Comparison of ENCODE assay signal across 12 cellular contexts in genomic region chr11:117058761-117059233, GRCh38. TPM values are rescaled to one million over a fixed set of nuclear protein-coding genes. Genes with fewer than 3 reads are reported as not detected.
DNase-seq lines count a peak whose midpoint lies in the region; ATAC-seq lines count a peak whose summit lies in the region.
"Had no signal": no experiment of that assay in that cellular context is flagged by ENCODE, and none has a peak within 500 bp of the region (broad histone marks: within the 10 kb centered on the region; RNA-seq: fewer than 3 reads in every experiment).

No MANE protein-coding gene starts in this region.

- peaks cover 0 to 2% (median 0%) of the 10 kb centered on the region in 8 donors for H3K9me3 Mint-ChIP-seq in CD4-positive, alpha-beta memory T cell
- no peaks in the 10 kb centered on the region for H3K9me3 Mint-ChIP-seq in dendritic cell treated with granulocyte-macrophage colony-stimulating factor and Interleukin-4, amounts not matched to agents 40 ng/mL and 50 ng/mL, for 4 days
- no peaks in the 10 kb centered on the region for H3K9me3 Mint-ChIP-seq in activated T-cell treated with anti-CD3 and anti-CD28 coated beads, Interleukin-2, amount 50 U/mL, for 72 hours
- H3K9me3 Mint-ChIP-seq: activated T-helper 2 cell treated with anti-CD3 and anti-CD28 coated beads, Interferon-gamma antibody, Interleukin-2, Interleukin-4, amounts not matched to agents 10 μg/mL and 5 μg/mL and 100 μg/mL, durations not matched to agents 14 hours and 24 hours and 36 hours had no signal

- H3K9me3 ChIP-seq in CD4-positive, alpha-beta memory T cell (ENCODE audit: control insufficient read depth in 1 of 2, low read length in 2 of 2), result no peaks in the 10 kb centered on the region

- intact Hi-C loops in CD4-positive, alpha-beta memory T cell (cut with micrococcal nuclease), result no loop called here
- intact Hi-C loops in dendritic cell treated with granulocyte-macrophage colony-stimulating factor and Interleukin-4, amounts not matched to agents 40 ng/mL and 50 ng/mL, for 4 days (cut with micrococcal nuclease), result no loop called here

- no peak for ATAC-seq in HG03521 (IDR thresholded peaks at IDR 0.05; ENCODE audit: unreplicated experiment)
- ATAC-seq in activated T-cell treated with anti-CD3 and anti-CD28 coated beads, Interleukin-2, amount 50 U/mL, for 72 hours (replicated peaks in 1 of 2), result no peak

- peaks cover 55 to 79% (median 63%) of the 10 kb centered on the region in 4 donors for H3K4me1 Mint-ChIP-seq in CD4-positive, alpha-beta memory T cell
- H3K4me1 Mint-ChIP-seq in dendritic cell treated with granulocyte-macrophage colony-stimulating factor and Interleukin-4, amounts not matched to agents 40 ng/mL and 50 ng/mL, for 4 days (ENCODE audit: low read depth), result peaks cover 33% of the 10 kb centered on the region
- H3K4me1 Mint-ChIP-seq in activated T-cell treated with anti-CD3 and anti-CD28 coated beads, Interleukin-2, amount 50 U/mL, for 72 hours (ENCODE audit: low read depth), result peaks cover 65% of the 10 kb centered on the region

- H3K36me3 Mint-ChIP-seq in CD4-positive, alpha-beta memory T cell, result peaks cover 6 to 16% of the 10 kb centered on the region in 2 donors
- H3K36me3 Mint-ChIP-seq in dendritic cell treated with granulocyte-macrophage colony-stimulating factor and Interleukin-4, amounts not matched to agents 40 ng/mL and 50 ng/mL, for 4 days (ENCODE audit: low read depth), result no peaks in the 10 kb centered on the region
- peaks cover 0 to 3% of the 10 kb centered on the region in 2 donors for H3K36me3 Mint-ChIP-seq in activated T-cell treated with anti-CD3 and anti-CD28 coated beads, Interleukin-2, amount 50 U/mL, for 72 hours (ENCODE audit: insufficient read depth in 2 of 2)

- peak overlapping the region in 1 of 8 donors; percentile 53 for H3K4me3 Mint-ChIP-seq in CD4-positive, alpha-beta memory T cell
- H3K4me3 Mint-ChIP-seq in dendritic cell treated with granulocyte-macrophage colony-stimulating factor and Interleukin-4, amounts not matched to agents 40 ng/mL and 50 ng/mL, for 4 days, result no peak overlapping the region
- H3K4me3 Mint-ChIP-seq in activated T-cell treated with anti-CD3 and anti-CD28 coated beads, Interleukin-2, amount 50 U/mL, for 72 hours, result no peak overlapping the region

- no peak overlapping the region for H3K27ac ChIP-seq in CD4-positive, alpha-beta memory T cell (ENCODE audit: low read depth, low read length)

- no peak overlapping the region for H3K4me3 ChIP-seq in CD4-positive, alpha-beta memory T cell (ENCODE audit: low read length in 2 of 2)

- no peak for DNase-seq in CD4-positive, alpha-beta memory T cell
- peak; percentile 24 for DNase-seq in NCI-H146 treated with DMSO at 0.1 percent for 48 hours (lab: John Stamatoyannopoulos, UW; ENCODE audit: unreplicated experiment)
- peak; percentile 23 for DNase-seq in middle frontal gyrus (ENCODE audit: extremely low spot score, low spot score)
- no peak for DNase-seq in stimulated activated CD4-positive, alpha-beta T cell treated with anti-CD3 and anti-CD28 coated beads, Interleukin-15, amount 100 ng/mL, for 24 hours
- DNase-seq in NCI-H1048 (lab: John Stamatoyannopoulos, UW), result no peak
- DNase-seq in activated T-cell treated with anti-CD3 and anti-CD28 coated beads, Interleukin-2, amount 50 U/mL, for 72 hours, result no peak
- DNase-seq: Calu3; effector memory CD4-positive, alpha-beta T cell; kidney had no signal

- H3K27me3 ChIP-seq in CD4-positive, alpha-beta memory T cell (ENCODE audit: insufficient read depth, low read length), result no peaks in the 10 kb centered on the region

- H3K36me3 ChIP-seq in CD4-positive, alpha-beta memory T cell (ENCODE audit: insufficient read depth, low read length), result no peaks in the 10 kb centered on the region

- peaks cover 41% of the 10 kb centered on the region for H3K4me1 ChIP-seq in CD4-positive, alpha-beta memory T cell (ENCODE audit: insufficient read depth, low read length)

- CTCF ChIA-PET in CD4-positive, alpha-beta memory T cell (lab: Charles Lee; ENCODE audit: partially characterized antibody), result no interaction called here

- peak overlapping the region in 4 of 7 donors; percentile 39 to 60 (median 48) for H3K27ac Mint-ChIP-seq in CD4-positive, alpha-beta memory T cell
- peak overlapping the region; percentile 24 for H3K27ac Mint-ChIP-seq in dendritic cell treated with granulocyte-macrophage colony-stimulating factor and Interleukin-4, amounts not matched to agents 40 ng/mL and 50 ng/mL, for 4 days
- H3K27ac Mint-ChIP-seq in activated T-cell treated with anti-CD3 and anti-CD28 coated beads, Interleukin-2, amount 50 U/mL, for 72 hours, result no peak overlapping the region
- H3K27ac Mint-ChIP-seq: activated T-helper 2 cell treated with anti-CD3 and anti-CD28 coated beads, Interferon-gamma antibody, Interleukin-2, Interleukin-4, amounts not matched to agents 10 μg/mL and 5 μg/mL and 100 μg/mL, durations not matched to agents 14 hours and 24 hours and 36 hours had no signal

- POLR2A ChIA-PET in CD4-positive, alpha-beta memory T cell (lab: Charles Lee; ENCODE audit: partially characterized antibody), result interaction anchor here (1.3 kb wide), 1 partner anchor 14 kb away, joined by 4 read pairs; no protein-coding TSS in a partner anchor

- no peaks in the 10 kb centered on the region for H3K27me3 Mint-ChIP-seq in CD4-positive, alpha-beta memory T cell
- no peaks in the 10 kb centered on the region for H3K27me3 Mint-ChIP-seq in dendritic cell treated with granulocyte-macrophage colony-stimulating factor and Interleukin-4, amounts not matched to agents 40 ng/mL and 50 ng/mL, for 4 days
- no peaks in the 10 kb centered on the region for H3K27me3 Mint-ChIP-seq in activated T-cell treated with anti-CD3 and anti-CD28 coated beads, Interleukin-2, amount 50 U/mL, for 72 hours (ENCODE audit: low read depth)

RNA-seq across cellular contexts. Expression of gene SIK3, which starts 39.4 kb away (rescaled TPM):
- total RNA-seq in CD4-positive, alpha-beta memory T cell, result 10 to 100 TPM; 88.4 to 97.5 TPM
- 10 to 100 TPM in 1 of 2 donors, 1 to 10 TPM in 1; 9.7 to 36.7 TPM for polyA plus RNA-seq in CD4-positive, alpha-beta memory T cell
- total RNA-seq in activated T-cell treated with anti-CD3 and anti-CD28 coated beads, Interleukin-2, amount 50 U/mL, for 72 hours, result 10 to 100 TPM; 21.4 to 26.3 TPM

Comparison
In these comparisons a context has a peak if more than half of its experiments do, and no peak if none do; other contexts are left out.
1. DNase-seq: peak in NCI-H146 treated with DMSO at 0.1 percent for 48 hours (single experiment) and middle frontal gyrus (single experiment); none in CD4-positive, alpha-beta memory T cell (0 of 5), stimulated activated CD4-positive, alpha-beta T cell treated with anti-CD3 and anti-CD28 coated beads, Interleukin-15, amount 100 ng/mL, for 24 hours (single experiment), NCI-H1048 (single experiment) and activated T-cell treated with anti-CD3 and anti-CD28 coated beads, Interleukin-2, amount 50 U/mL, for 72 hours (0 of 2).